In genomic region chr15:79453446-79453845, GRCh38 we compare ENCODE assay signal across 31 cellular contexts.
"Had no signal": no experiment of that assay in that cellular context is flagged by ENCODE, and none has a peak within 500 bp of the region (broad histone marks: within the 10 kb centered on the region; RNA-seq: fewer than 3 reads in every experiment).

No MANE protein-coding gene starts in this region.

- H3K27ac ChIP-seq: Peyer's patch, RWPE1, SJCRH30, SK-N-MC had no signal

- H3K4me3 ChIP-seq: MG63, Peyer's patch, SJCRH30, SK-N-MC had no signal

- H3K4me1 ChIP-seq: Peyer's patch, SJCRH30 had no signal

- H3K36me3 ChIP-seq: MG63, Peyer's patch, SJCRH30 had no signal

- ATAC-seq: PC-3, Right ventricle myocardium inferior, SK-N-SH treated with all-trans-retinoic acid at 6 μM for 48 hours, T-cell had no signal

- H3K27me3 ChIP-seq: MG63, Peyer's patch, SJCRH30 had no signal

- DNase-seq: Kasumi-1, MG63, MV-4-11, NCI-H1092, NCI-H1105, NCI-H1417 treated with DMSO at 0.1 percent for 48 hours, NCI-H1436 treated with DMSO at 0.1 percent for 48 hours, NCI-H1694 treated with DMSO at 0.1 percent for 48 hours, NCI-H187 treated with DMSO at 0.1 percent for 48 hours, NCI-H2029, NCI-H2081, NCI-H2171, NCI-H226, NCI-H446 treated with DMSO at 0.1 percent for 48 hours, NCI-H510A, NCI-H524, NCI-H526, NCI-H69, NCI-H748 treated with DMSO at 0.1 percent for 48 hours, NCI-H82, OCI-M1, PC-3, Peyer's patch, SHP77, SIG-M5, SJCRH30, T-cell had no signal

- H3K9me3 ChIP-seq: MG63, Peyer's patch, SJCRH30 had no signal
